ENCODE assay signal across 13 cellular contexts in the genomic region with DNA sequence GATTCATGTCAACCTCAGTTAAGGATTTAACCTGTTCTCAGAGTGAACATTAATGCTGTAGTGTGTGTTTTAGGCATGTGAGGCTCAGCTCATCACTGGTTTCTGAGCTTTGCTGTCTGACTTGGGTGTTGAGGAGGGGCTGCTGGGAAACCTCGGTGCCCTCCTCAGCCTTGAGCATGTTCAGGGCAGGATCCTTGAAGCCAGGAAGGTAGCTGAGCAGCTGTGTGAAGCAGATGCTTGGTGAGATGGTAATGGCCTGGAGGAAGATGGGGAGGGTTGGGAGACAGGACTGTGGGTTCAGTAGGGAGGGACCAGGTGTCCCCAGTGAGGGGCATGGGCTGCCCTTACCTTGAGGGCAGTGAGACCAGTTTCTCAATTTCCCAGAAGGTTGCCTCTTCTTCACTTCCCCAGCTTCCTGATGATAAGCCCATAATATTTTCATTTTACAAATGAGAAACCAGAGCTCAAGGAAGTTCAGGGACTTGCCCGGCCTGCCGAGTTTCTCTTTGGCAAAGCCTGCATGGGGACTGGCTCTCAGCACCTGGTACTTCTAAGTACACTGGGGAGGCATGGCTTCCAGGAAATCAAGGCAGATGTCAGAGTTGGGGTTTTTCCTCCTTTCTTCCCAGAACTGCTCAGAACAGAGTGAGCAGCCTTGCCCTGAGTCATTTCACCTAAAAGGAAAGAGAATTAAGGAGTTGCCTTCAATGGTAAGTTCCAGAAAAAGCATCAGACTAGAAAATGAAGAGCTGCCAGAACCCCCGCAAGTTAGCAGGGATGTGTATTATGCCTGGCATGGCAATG.
DNase-seq lines count a peak whose midpoint lies in the region; ATAC-seq and TF ChIP-seq lines count a peak whose summit lies in the region.
"Had no signal": no experiment of that assay in that cellular context is flagged by ENCODE, and none has a peak within 500 bp of the region (broad histone marks: within the 10 kb centered on the region; RNA-seq: fewer than 3 reads in every experiment).

No MANE protein-coding gene starts in this region.

- H3K4me3 Mint-ChIP-seq in activated CD4-positive, alpha-beta memory T cell treated with anti-CD3 and anti-CD28 coated beads, Interleukin-2, amount 10 ng/mL, durations not matched to agents 7 days and 5 days: peak overlapping the region; percentile 63
- H3K4me3 Mint-ChIP-seq: CD14-positive monocyte had no signal

- CTCF ChIA-PET in activated CD4-positive, alpha-beta memory T cell treated with anti-CD3 and anti-CD28 coated beads, Interleukin-2, amount 10 ng/mL, durations not matched to agents 7 days and 5 days (lab: Charles Lee): interaction anchor here (0.6 to 4.2 kb wide), 8 partner anchors 8 to 385 kb away, joined by 3 to 37 read pairs (median 4); no protein-coding TSS in a partner anchor

- no peaks in the 10 kb centered on the region for H3K36me3 ChIP-seq in RWPE2 (ENCODE audit: low read depth)
- H3K36me3 ChIP-seq: breast epithelium, heart left ventricle had no signal

- DNase-seq in RWPE2 (ENCODE audit: low spot score) (no peak), COLO668 (lab: John Stamatoyannopoulos, UW; ENCODE audit: unreplicated experiment) (no peak), retina (no peak), cerebellum (ENCODE audit: low spot score) (no peak)
- DNase-seq in activated CD4-positive, alpha-beta memory T cell treated with anti-CD3 and anti-CD28 coated beads, Interleukin-2, amount 10 ng/mL, durations not matched to agents 7 days and 5 days: peak; percentile 71
- DNase-seq in stimulated activated CD4-positive, alpha-beta T cell treated with anti-CD3 and anti-CD28 coated beads, Interleukin-4, amount 100 ng/mL, for 1 hour: peak; percentile 16
- DNase-seq: heart left ventricle, NCI-H2171, occipital lobe had no signal

- no peaks in the 10 kb centered on the region for H3K27me3 ChIP-seq in RWPE2 (ENCODE audit: insufficient read depth, poor library complexity, severe bottlenecking)
- H3K27me3 ChIP-seq: breast epithelium, heart left ventricle had no signal

- no peaks in the 10 kb centered on the region for H3K27me3 Mint-ChIP-seq in activated CD4-positive, alpha-beta memory T cell treated with anti-CD3 and anti-CD28 coated beads, Interleukin-2, amount 10 ng/mL, durations not matched to agents 7 days and 5 days

- H3K27ac Mint-ChIP-seq in activated CD4-positive, alpha-beta memory T cell treated with anti-CD3 and anti-CD28 coated beads, Interleukin-2, amount 10 ng/mL, durations not matched to agents 7 days and 5 days: peak overlapping the region; percentile 94
- H3K27ac Mint-ChIP-seq: CD14-positive monocyte had no signal

- H3K4me1 Mint-ChIP-seq in activated CD4-positive, alpha-beta memory T cell treated with anti-CD3 and anti-CD28 coated beads, Interleukin-2, amount 10 ng/mL, durations not matched to agents 7 days and 5 days: peaks cover 56% of the 10 kb centered on the region

- TF ChIP-seq CTCF in RWPE2 (IDR thresholded peaks at IDR 0.05; ENCODE audit: poor library complexity, severe bottlenecking): no peak

- H3K9me3 ChIP-seq in RWPE2 (ENCODE audit: severe bottlenecking): no peaks in the 10 kb centered on the region
- H3K9me3 ChIP-seq: breast epithelium, heart left ventricle had no signal

- H3K4me3 ChIP-seq in RWPE2 (ENCODE audit: severe bottlenecking): no peak overlapping the region
- H3K4me3 ChIP-seq: breast epithelium, heart left ventricle had no signal

- POLR2A ChIA-PET in activated CD4-positive, alpha-beta memory T cell treated with anti-CD3 and anti-CD28 coated beads, Interleukin-2, amount 10 ng/mL, durations not matched to agents 7 days and 5 days (lab: Charles Lee): interaction anchor here (1.0 to 2.4 kb wide), 14 partner anchors 9 to 400 kb away, joined by 3 to 36 read pairs (median 5); no protein-coding TSS in a partner anchor

- H3K4me1 ChIP-seq in RWPE2 (ENCODE audit: insufficient read depth, poor library complexity, severe bottlenecking): no peaks in the 10 kb centered on the region
- H3K4me1 ChIP-seq: breast epithelium had no signal

- H3K9me3 Mint-ChIP-seq in activated CD4-positive, alpha-beta memory T cell treated with anti-CD3 and anti-CD28 coated beads, Interleukin-2, amount 10 ng/mL, durations not matched to agents 7 days and 5 days: peaks cover 2% of the 10 kb centered on the region
- H3K9me3 Mint-ChIP-seq: CD14-positive monocyte had no signal

- ATAC-seq in RWPE2 (ENCODE audit: low read depth): peak; percentile 33; the same call in 1 of the 3 replicates
- ATAC-seq in esophagus mucosa: peak; percentile 77
- ATAC-seq: HCT116, heart left ventricle had no signal

- H3K36me3 Mint-ChIP-seq in activated CD4-positive, alpha-beta memory T cell treated with anti-CD3 and anti-CD28 coated beads, Interleukin-2, amount 10 ng/mL, durations not matched to agents 7 days and 5 days (ENCODE audit: low read depth): peaks cover 10% of the 10 kb centered on the region
- H3K36me3 Mint-ChIP-seq: CD14-positive monocyte had no signal

- no peak overlapping the region for H3K27ac ChIP-seq in RWPE2 (ENCODE audit: poor library complexity, severe bottlenecking)
- H3K27ac ChIP-seq: breast epithelium had no signal

Comparison
In these comparisons a context has a peak if more than half of its experiments do, and no peak if none do; other contexts are left out.
1. DNase-seq: peak in activated CD4-positive, alpha-beta memory T cell treated with anti-CD3 and anti-CD28 coated beads, Interleukin-2, amount 10 ng/mL, durations not matched to agents 7 days and 5 days (single experiment) and stimulated activated CD4-positive, alpha-beta T cell treated with anti-CD3 and anti-CD28 coated beads, Interleukin-4, amount 100 ng/mL, for 1 hour (single experiment); none in RWPE2 (single experiment), COLO668 (single experiment), retina (single experiment) and cerebellum (single experiment).